In genomic region chr21:39444406-39445145, GRCh38 we compare ENCODE assay signal across 1 cellular context.
TF ChIP-seq lines count a peak whose summit lies in the region.

No MANE protein-coding gene starts in this region.

TF ChIP-seq in GM23338, 12 proteins besides CTCF, POLR2A, EP300 and RAD21 (continued from another document):
- TF ChIP-seq ZNF462 (CRISPR knock-in tag; IDR thresholded peaks at IDR 0.05), result no peak
- TF ChIP-seq REST (IDR thresholded peaks at IDR 0.05; ENCODE audit: unreplicated experiment), result no peak
- TF ChIP-seq POLR2AphosphoS5 (IDR thresholded peaks at IDR 0.05; ENCODE audit: low read depth), result no peak
- no peak for TF ChIP-seq CREB1 (CRISPR knock-in tag; IDR thresholded peaks at IDR 0.05; ENCODE audit: low read depth)
- no peak for TF ChIP-seq EZH2phosphoT487 (IDR thresholded peaks at IDR 0.05; ENCODE audit: unreplicated experiment)
